Comparison of ENCODE assay signal across 8 cellular contexts in genomic region chr9:73153793-73154227, GRCh38. TPM values are rescaled to one million over a fixed set of nuclear protein-coding genes. Genes with fewer than 3 reads are reported as not detected.
DNase-seq lines count a peak whose midpoint lies in the region; ATAC-seq, FAIRE-seq and TF ChIP-seq lines count a peak whose summit lies in the region.

No MANE protein-coding gene starts in this region.

- peak overlapping the region; percentile 69 for H3K9ac ChIP-seq in DND-41 (ENCODE audit: low read depth, low read length)
- H3K9ac ChIP-seq in endothelial cell of umbilical vein (replicated peaks; ENCODE audit: extremely low read depth, insufficient read depth, low read length) = peak overlapping the region; percentile 99

- dilution Hi-C loops in endothelial cell of umbilical vein (cut with MboI; ENCODE audit: extremely low pct_ligation_motif_present, low sequenced_read_pairs) = no loop called here

- H3K79me2 ChIP-seq in DND-41 (ENCODE audit: insufficient read depth, low read length) (peaks cover 80% of the 10 kb centered on the region), PC-9 (ENCODE audit: low read depth) (peaks cover 15% of the 10 kb centered on the region; the same call in 1 of the 2 replicates), endothelial cell of umbilical vein (ENCODE audit: control insufficient read depth, insufficient read depth, low read length) (peaks cover 74% of the 10 kb centered on the region), osteoblast (ENCODE audit: insufficient read depth, low read length) (peaks cover 78% of the 10 kb centered on the region)

- H3K27me3 ChIP-seq in DND-41 (ENCODE audit: insufficient read depth, low read length, poor library complexity) (no peaks in the 10 kb centered on the region), PC-9 (ENCODE audit: insufficient read depth, low read depth) (no peaks in the 10 kb centered on the region), endothelial cell of umbilical vein (ENCODE audit: control insufficient read depth in 2 of 2, insufficient read depth in 2 of 2, low read length in 2 of 2) (no peaks in the 10 kb centered on the region), osteoblast (ENCODE audit: insufficient read depth, low read length) (no peaks in the 10 kb centered on the region)

- POLR2A ChIA-PET in PC-9 (lab: Charles Lee; ENCODE audit: unreplicated experiment) (no interaction called here), endothelial cell of umbilical vein (lab: Charles Lee) (no interaction called here)

- intact Hi-C loops in PC-9 (cut with micrococcal nuclease; ENCODE audit: unreplicated experiment) = loop anchor here (1.0 to 10.0 kb wide), 3 partner anchors 25 to 1009 kb away; partner anchors contain the start of gene GDA
- intact Hi-C loops in endothelial cell of umbilical vein (cut with micrococcal nuclease) = loop anchor here (2.0 to 10.0 kb wide), 2 partner anchors 157 to 789 kb away; partner anchors contain the start of gene ZFAND5

- peak overlapping the region; percentile 77 to 80; a peak in 3 of 4 replicates for H3K4me3 ChIP-seq in DND-41 (ENCODE audit: low read depth in 1 of 2, low read length in 2 of 2)
- peak overlapping the region; percentile 55; the same call in 1 of the 2 replicates for H3K4me3 ChIP-seq in PC-9
- H3K4me3 ChIP-seq in endothelial cell of umbilical vein (replicated peaks in 1 of 3; ENCODE audit: insufficient read depth in 1 of 3, low read depth in 1 of 3, low read length in 3 of 3) = peak overlapping the region; percentile 60 to 98 (median 68)
- H3K4me3 ChIP-seq in osteoblast (ENCODE audit: insufficient read depth, low read length) = peak overlapping the region; percentile 79

- H3K9me1 ChIP-seq in endothelial cell of umbilical vein (replicated peaks; ENCODE audit: control insufficient read depth, extremely low read depth, insufficient read depth, low read length) = no peaks in the 10 kb centered on the region

- no peak for DNase-seq in DND-41
- DNase-seq in PC-9 = peak in 1 of 2 experiments; percentile 45
- DNase-seq in endothelial cell of umbilical vein (ENCODE audit: low read depth, low spot score) = peak; percentile 68
- DNase-seq in osteoblast (ENCODE audit: insufficient read length, low spot score, missing footprints) = no peak
- no peak for DNase-seq in GM19240 (ENCODE audit: insufficient read length, low spot score)
- DNase-seq in ureter (ENCODE audit: low spot score) = no peak
- no peak for DNase-seq in cerebellar nuclear complex (lab: John Stamatoyannopoulos, UW)
- DNase-seq in stimulated activated CD4-positive, alpha-beta T cell treated with anti-CD3 and anti-CD28 coated beads, Interleukin-1b, Interleukin-23, amount 100 ng/mL, for 48 hours = no peak

- H3K4me1 ChIP-seq in DND-41 (ENCODE audit: insufficient read depth, low read length) (peaks cover 81% of the 10 kb centered on the region), PC-9 (replicated peaks; ENCODE audit: insufficient read depth) (peaks cover 41% of the 10 kb centered on the region), endothelial cell of umbilical vein (ENCODE audit: control insufficient read depth, extremely low read depth, insufficient read depth, low read length) (peaks cover 59% of the 10 kb centered on the region), osteoblast (ENCODE audit: insufficient read depth, low read length) (peaks cover 54% of the 10 kb centered on the region)

- CTCF ChIA-PET in PC-9 (lab: Charles Lee) (no interaction called here), endothelial cell of umbilical vein (lab: Charles Lee) (interaction anchor here (1.5 to 3.3 kb wide), 3 partner anchors 20 to 282 kb away, joined by 4 to 35 read pairs (median 4); no protein-coding TSS in a partner anchor)

- H3K9me2 ChIP-seq in PC-9 (ENCODE audit: insufficient read depth) = no peaks in the 10 kb centered on the region

- H3K27ac ChIP-seq in DND-41 (ENCODE audit: low read length) (peak overlapping the region; percentile 81), PC-9 (no peak overlapping the region), endothelial cell of umbilical vein (ENCODE audit: insufficient read depth, low read depth, low read length) (peak overlapping the region; percentile 77), osteoblast (ENCODE audit: low read depth, low read length) (peak overlapping the region; percentile 89)

- H3F3A ChIP-seq in PC-9 (ENCODE audit: insufficient read depth, low read depth) = peaks cover 25% of the 10 kb centered on the region; the same call in 1 of the 2 replicates

- FAIRE-seq in endothelial cell of umbilical vein (lab: Jason Lieb, UNC) = no peak

- no peaks in the 10 kb centered on the region for H3K9me3 ChIP-seq in DND-41 (ENCODE audit: insufficient read depth, low read length, severe bottlenecking)
- peaks cover 26% of the 10 kb centered on the region for H3K9me3 ChIP-seq in PC-9 (ENCODE audit: insufficient read depth, low read depth)
- H3K9me3 ChIP-seq in endothelial cell of umbilical vein (replicated peaks; ENCODE audit: control insufficient read depth, insufficient read depth, low read length) = no peaks in the 10 kb centered on the region
- H3K9me3 ChIP-seq in osteoblast (ENCODE audit: low read depth, low read length) = no peaks in the 10 kb centered on the region

- H2AFZ ChIP-seq in DND-41 (ENCODE audit: low read depth, low read length) (peak overlapping the region; percentile 60), PC-9 (no peak overlapping the region), endothelial cell of umbilical vein (ENCODE audit: low read depth, low read length) (no peak overlapping the region), osteoblast (ENCODE audit: low read length) (no peak overlapping the region)

- TF ChIP-seq CTCF in DND-41 (IDR thresholded peaks at IDR 0.05; ENCODE audit: borderline replicate concordance, extremely low read depth, low read length, poor library complexity, severe bottlenecking) (no peak), PC-9 (conservative IDR thresholded peaks at IDR 0.05) (no peak), endothelial cell of umbilical vein (IDR thresholded peaks at IDR 0.05; ENCODE audit: extremely low read depth in 1 of 2, insufficient read depth in 1 of 2, low read depth in 1 of 2, low read length in 2 of 2) (no peak), osteoblast (IDR thresholded peaks at IDR 0.05; ENCODE audit: extremely low read depth, low read depth, low read length) (no peak)

- H3K36me3 ChIP-seq in DND-41 (ENCODE audit: insufficient read depth, low read length) (peaks cover 23% of the 10 kb centered on the region), PC-9 (ENCODE audit: low read depth) (peaks cover 9% of the 10 kb centered on the region; the same call in 1 of the 2 replicates), endothelial cell of umbilical vein (ENCODE audit: control insufficient read depth in 2 of 2, extremely low read depth in 1 of 2, insufficient read depth in 2 of 2, low read length in 2 of 2) (peaks cover 0 to 9% of the 10 kb centered on the region in 2 experiments), osteoblast (ENCODE audit: insufficient read depth, low read length) (peaks cover 27% of the 10 kb centered on the region)

- no peak for TF ChIP-seq POLR2A in endothelial cell of umbilical vein (IDR thresholded peaks at IDR 0.05; ENCODE audit: low read depth, low read length)

- ATAC-seq in DND-41 (ENCODE audit: insufficient read depth, low read depth) = 0 out of 3 replicates have a peak, but pooled peaks have one; percentile 8

- BruUV-seq in PC-9 (replicated peaks; lab: Mats Ljungman, UMichigan) (no TSS peak), endothelial cell of umbilical vein (replicated peaks; lab: Mats Ljungman, UMichigan) (no TSS peak)

- H4K20me1 ChIP-seq in DND-41 (ENCODE audit: insufficient read depth, low read length) = no peaks in the 10 kb centered on the region
- no peaks in the 10 kb centered on the region for H4K20me1 ChIP-seq in PC-9 (ENCODE audit: insufficient read depth)
- peaks cover 11% of the 10 kb centered on the region for H4K20me1 ChIP-seq in endothelial cell of umbilical vein (replicated peaks; ENCODE audit: control insufficient read depth, extremely low read depth, insufficient read depth, low read length)
- peaks cover 48% of the 10 kb centered on the region for H4K20me1 ChIP-seq in osteoblast (ENCODE audit: insufficient read depth, low read length)

- H3K4me2 ChIP-seq in DND-41 (ENCODE audit: insufficient read depth, low read length) (peak overlapping the region; percentile 78), PC-9 (peak overlapping the region; percentile 56), endothelial cell of umbilical vein (ENCODE audit: insufficient read depth, low read length) (peak overlapping the region; percentile 76), osteoblast (ENCODE audit: insufficient read depth, low read length) (peak overlapping the region; percentile 83)

TF ChIP-seq in endothelial cell of umbilical vein, 7 proteins besides CTCF, POLR2A, EP300 and RAD21:
- no peak for TF ChIP-seq POLR2AphosphoS5 (IDR thresholded peaks at IDR 0.05; ENCODE audit: insufficient read depth, low read depth, low read length)
- peak; percentile 60 for TF ChIP-seq JUN (IDR thresholded peaks at IDR 0.05; ENCODE audit: borderline replicate concordance, insufficient read depth, insufficient read length, low read depth)
- no peak for TF ChIP-seq GATA2 (IDR thresholded peaks at IDR 0.05; ENCODE audit: insufficient read depth, insufficient read length, low read depth, low read length)
- no peak for TF ChIP-seq MAX (IDR thresholded peaks at IDR 0.05; ENCODE audit: insufficient read depth, insufficient read length)
- no peak for TF ChIP-seq EZH2 (IDR thresholded peaks at IDR 0.05; ENCODE audit: borderline replicate concordance, low read depth, low read length, severe bottlenecking)
- peak; percentile 70 for TF ChIP-seq FOS (IDR thresholded peaks at IDR 0.05; ENCODE audit: borderline replicate concordance, insufficient read depth, low read length)
- TF ChIP-seq MYC (IDR thresholded peaks at IDR 0.05; ENCODE audit: low read depth, low read length) = no peak

RNA-seq across cellular contexts. Expression of gene ANXA1, which starts 2.1 kb away (rescaled TPM):
- total RNA-seq in PC-9 (2021) (653 and 753 TPM in 2 replicates), endothelial cell of umbilical vein (525 and 578 TPM in 2 replicates), osteoblast (803 and 816 TPM in 2 replicates), ureter (175 TPM)
- 313 and 403 TPM in 2 replicates for polyA plus RNA-seq in endothelial cell of umbilical vein
- 739 and 850 TPM in 2 replicates for polyA plus RNA-seq in endothelial cell of umbilical vein (2011; cell fraction: cytosol; rRNA removed)
- polyA plus RNA-seq in endothelial cell of umbilical vein (2011; cell fraction: nucleus; rRNA removed) = 853 and 889 TPM in 2 replicates
- 651 and 824 TPM in 2 replicates for polyA plus RNA-seq in endothelial cell of umbilical vein (2012)
- polyA minus RNA-seq in endothelial cell of umbilical vein = 346 and 389 TPM in 2 replicates
- polyA minus RNA-seq in endothelial cell of umbilical vein (2011; cell fraction: cytosol; rRNA and poly(A)+ RNA removed) = 99.6 TPM
- 497 and 541 TPM in 2 replicates for polyA minus RNA-seq in endothelial cell of umbilical vein (2011; cell fraction: nucleus; rRNA and poly(A)+ RNA removed)
